In the genomic region with DNA sequence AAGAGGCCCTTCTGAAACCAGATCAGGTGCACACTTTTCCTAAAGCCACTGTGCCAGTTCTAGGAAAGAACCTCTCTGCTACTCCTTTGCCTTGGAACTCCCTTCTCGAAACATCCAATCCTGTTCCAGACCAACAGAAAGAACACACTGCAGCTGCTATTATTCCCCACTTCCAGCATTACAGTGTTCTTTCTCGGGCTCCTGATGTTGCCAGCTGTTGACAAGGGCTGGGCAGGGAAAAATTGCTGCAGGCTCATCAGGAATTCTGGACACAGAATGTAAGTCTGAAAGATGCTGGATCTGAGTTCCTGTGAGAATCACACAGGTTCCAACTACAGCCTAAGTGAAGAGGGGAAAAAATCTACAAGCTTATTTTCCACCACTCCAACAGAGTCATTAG, we compare ENCODE assay signal across 15 cellular contexts. TPM values are rescaled to one million over a fixed set of nuclear protein-coding genes. Genes with fewer than 3 reads are reported as not detected.
DNase-seq lines count a peak whose midpoint lies in the region; ATAC-seq and TF ChIP-seq lines count a peak whose summit lies in the region.
"Had no signal": no experiment of that assay in that cellular context is flagged by ENCODE, and none has a peak within 500 bp of the region (broad histone marks: within the 10 kb centered on the region; RNA-seq: fewer than 3 reads in every experiment).

No MANE protein-coding gene starts in this region.

- TF ChIP-seq CTCF in heart left ventricle (IDR thresholded peaks at IDR 0.05) (no peak), nephron (IDR thresholded peaks at IDR 0.05; ENCODE audit: unreplicated experiment in 3 of 3) (no peak), thyroid gland (IDR thresholded peaks at IDR 0.05) (no peak)

- no peak overlapping the region for H3K4me3 ChIP-seq in SJSA1
- H3K4me3 ChIP-seq in heart left ventricle: no peak overlapping the region
- no peak overlapping the region for H3K4me3 ChIP-seq in thyroid gland (replicated peaks in 1 of 3)

- H3K27ac Mint-ChIP-seq in nephron: peak overlapping the region; percentile 83 to 93 (median 89)
- no peak overlapping the region for H3K27ac Mint-ChIP-seq in activated CD8-positive, alpha-beta memory T cell treated with anti-CD3 and anti-CD28 coated beads, Interleukin-2, amount 10 ng/mL, durations not matched to agents 7 days and 5 days
- H3K27ac Mint-ChIP-seq: activated naive CD4-positive, alpha-beta T cell treated with anti-CD3 and anti-CD28 coated beads for 36 hours; effector memory CD8-positive, alpha-beta T cell; T-helper 1 cell treated with Interleukin-12 subunit alpha and Interleukin-12 subunit beta and Interleukin-4 antibody, amounts not matched to agents 30 μg/mL and 1 μg/mL, for 36 hours had no signal

- WGBS in heart left ventricle, 4 donors: 44 to 50% (median 46%) methylated on average over 2 of the region's 2 CpGs
- WGBS in thyroid gland, 2 donors: 64 to 65% methylated on average over 2 of the region's 2 CpGs

- intact Hi-C loops in heart left ventricle (cut with DNase I): loop anchor here in 1 of 10 donors (10.0 kb wide), 1 partner anchor 64 kb away; no protein-coding TSS in a partner anchor
- intact Hi-C loops in thyroid gland (cut with DNase I): no loop called here

- H3K4me1 Mint-ChIP-seq in nephron: peaks cover 27% of the 10 kb centered on the region
- peaks cover 12% of the 10 kb centered on the region for H3K4me1 Mint-ChIP-seq in activated CD8-positive, alpha-beta memory T cell treated with anti-CD3 and anti-CD28 coated beads, Interleukin-2, amount 10 ng/mL, durations not matched to agents 7 days and 5 days

- H3K36me3 ChIP-seq in SJSA1: no peaks in the 10 kb centered on the region
- no peaks in the 10 kb centered on the region for H3K36me3 ChIP-seq in heart left ventricle
- H3K36me3 ChIP-seq in thyroid gland: no peaks in the 10 kb centered on the region

- no peak overlapping the region for H3K4me3 Mint-ChIP-seq in nephron
- no peak overlapping the region for H3K4me3 Mint-ChIP-seq in activated CD8-positive, alpha-beta memory T cell treated with anti-CD3 and anti-CD28 coated beads, Interleukin-2, amount 10 ng/mL, durations not matched to agents 7 days and 5 days
- H3K4me3 Mint-ChIP-seq: activated naive CD4-positive, alpha-beta T cell treated with anti-CD3 and anti-CD28 coated beads for 36 hours; effector memory CD8-positive, alpha-beta T cell; T-helper 1 cell treated with Interleukin-12 subunit alpha and Interleukin-12 subunit beta and Interleukin-4 antibody, amounts not matched to agents 30 μg/mL and 1 μg/mL, for 36 hours had no signal

- no peaks in the 10 kb centered on the region for H3K9me3 Mint-ChIP-seq in nephron
- H3K9me3 Mint-ChIP-seq in activated CD8-positive, alpha-beta memory T cell treated with anti-CD3 and anti-CD28 coated beads, Interleukin-2, amount 10 ng/mL, durations not matched to agents 7 days and 5 days (ENCODE audit: low read depth): no peaks in the 10 kb centered on the region
- H3K9me3 Mint-ChIP-seq: activated naive CD4-positive, alpha-beta T cell treated with anti-CD3 and anti-CD28 coated beads for 36 hours; effector memory CD8-positive, alpha-beta T cell; T-helper 1 cell treated with Interleukin-12 subunit alpha and Interleukin-12 subunit beta and Interleukin-4 antibody, amounts not matched to agents 30 μg/mL and 1 μg/mL, for 36 hours had no signal

- TF ChIP-seq POLR2A in heart left ventricle (IDR thresholded peaks at IDR 0.05) (no peak), thyroid gland (IDR thresholded peaks at IDR 0.05) (no peak)

- H3K27me3 Mint-ChIP-seq in nephron (ENCODE audit: low read depth): peaks cover 12% of the 10 kb centered on the region
- peaks cover 5% of the 10 kb centered on the region for H3K27me3 Mint-ChIP-seq in activated CD8-positive, alpha-beta memory T cell treated with anti-CD3 and anti-CD28 coated beads, Interleukin-2, amount 10 ng/mL, durations not matched to agents 7 days and 5 days
- H3K27me3 Mint-ChIP-seq: effector memory CD8-positive, alpha-beta T cell had no signal

- CTCF ChIA-PET in activated CD8-positive, alpha-beta memory T cell treated with anti-CD3 and anti-CD28 coated beads, Interleukin-2, amount 10 ng/mL, durations not matched to agents 7 days and 5 days (lab: Charles Lee): interaction anchor here (1.3 to 3.8 kb wide), 3 partner anchors 9 to 49 kb away, joined by 4 to 12 read pairs (median 8); no protein-coding TSS in a partner anchor

- H3K27ac ChIP-seq in SJSA1: peak overlapping the region; percentile 22; the same call in 1 of the 2 replicates
- H3K27ac ChIP-seq in heart left ventricle: peak overlapping the region; percentile 56 to 89 (median 74)
- peak overlapping the region in 2 of 3 donors; percentile 47 to 51 for H3K27ac ChIP-seq in thyroid gland
- H3K27ac ChIP-seq: foreskin keratinocyte had no signal

- H3K36me3 Mint-ChIP-seq in nephron (ENCODE audit: low read depth): no peaks in the 10 kb centered on the region
- no peaks in the 10 kb centered on the region for H3K36me3 Mint-ChIP-seq in activated CD8-positive, alpha-beta memory T cell treated with anti-CD3 and anti-CD28 coated beads, Interleukin-2, amount 10 ng/mL, durations not matched to agents 7 days and 5 days

- DNase-seq in SJSA1 (ENCODE audit: low read depth in 1 of 2, low spot score in 2 of 2): no peak
- DNase-seq in heart left ventricle: peak in 1 of 5 donors; percentile 51
- DNase-seq in thyroid gland: no peak
- no peak for DNase-seq in activated CD8-positive, alpha-beta memory T cell treated with anti-CD3 and anti-CD28 coated beads, Interleukin-2, amount 10 ng/mL, durations not matched to agents 7 days and 5 days
- DNase-seq in left lobe of liver (ENCODE audit: low spot score): no peak
- no peak for DNase-seq in NCI-H2107 treated with DMSO at 0.1 percent for 48 hours (lab: John Stamatoyannopoulos, UW; ENCODE audit: unreplicated experiment)
- DNase-seq: activated CD8-positive, alpha-beta memory T cell treated with anti-CD3 and anti-CD28 coated beads, Interleukin-2, amount 50 U/mL, for 48 hours; activated naive CD4-positive, alpha-beta T cell treated with anti-CD3 and anti-CD28 coated beads for 36 hours; effector memory CD8-positive, alpha-beta T cell; foreskin keratinocyte; NCI-H82 had no signal

- no peaks in the 10 kb centered on the region for H3K27me3 ChIP-seq in SJSA1 (replicated peaks)
- no peaks in the 10 kb centered on the region for H3K27me3 ChIP-seq in heart left ventricle
- H3K27me3 ChIP-seq in thyroid gland: no peaks in the 10 kb centered on the region
- H3K27me3 ChIP-seq: foreskin keratinocyte had no signal

- ATAC-seq in heart left ventricle: peak; percentile 70 to 80 (median 74)
- ATAC-seq in activated CD8-positive, alpha-beta memory T cell treated with anti-CD3 and anti-CD28 coated beads, Interleukin-2, amount 10 ng/mL, durations not matched to agents 7 days and 5 days: no peak
- ATAC-seq in left lobe of liver: no peak
- ATAC-seq in GM21717 (IDR thresholded peaks at IDR 0.05; ENCODE audit: unreplicated experiment): no peak
- ATAC-seq: activated CD4-positive, CD25-positive, alpha-beta regulatory T cell treated with anti-CD3 and anti-CD28 coated beads, Interleukin-2, amount 50 U/mL, for 24 hours; effector memory CD8-positive, alpha-beta T cell; foreskin keratinocyte had no signal

- H3K4me1 ChIP-seq in SJSA1 (replicated peaks) (peaks cover 43% of the 10 kb centered on the region), heart left ventricle (peaks cover 0 to 29% (median 23%) of the 10 kb centered on the region in 12 donors), thyroid gland (peaks cover 0 to 11% of the 10 kb centered on the region in 2 donors)

- H3K9me3 ChIP-seq in SJSA1 (replicated peaks): no peaks in the 10 kb centered on the region
- H3K9me3 ChIP-seq in heart left ventricle: no peaks in the 10 kb centered on the region
- H3K9me3 ChIP-seq in thyroid gland: no peaks in the 10 kb centered on the region

RNA-seq across cellular contexts. Expression of gene KIAA0040, which starts 8.1 kb away (rescaled TPM):
- 4.0 and 14.5 TPM in 2 replicates for total RNA-seq in SJSA1 (2014; rRNA removed; shearing (Covaris generic))
- 10 to 100 TPM; 10.0 to 45.3 (median 12.9) TPM for total RNA-seq in heart left ventricle
- polyA plus RNA-seq in heart left ventricle: 10 to 100 TPM in 1 of 2 donors, 1 to 10 TPM in 1; 4.8 to 16.0 TPM
- total RNA-seq in thyroid gland: 10 to 100 TPM; 15.5 to 28.4 (median 16.8) TPM
- 10 to 100 TPM; 54.8 to 64.3 TPM for total RNA-seq in activated CD8-positive, alpha-beta memory T cell treated with anti-CD3 and anti-CD28 coated beads, Interleukin-2, amount 10 ng/mL, durations not matched to agents 7 days and 5 days
- 5.9 TPM for total RNA-seq in left lobe of liver

Comparison
In these comparisons a context has a peak if more than half of its experiments do, and no peak if none do; other contexts are left out.
1. H3K27ac ChIP-seq: peak in every context shown above with its lines; median percentile 74 in heart left ventricle; 49 in thyroid gland; 22 in SJSA1.
2. ATAC-seq: peak in heart left ventricle (4 of 4); none in activated CD8-positive, alpha-beta memory T cell treated with anti-CD3 and anti-CD28 coated beads, Interleukin-2, amount 10 ng/mL, durations not matched to agents 7 days and 5 days (single experiment), left lobe of liver (single experiment) and GM21717 (single experiment).